In the genomic region with DNA sequence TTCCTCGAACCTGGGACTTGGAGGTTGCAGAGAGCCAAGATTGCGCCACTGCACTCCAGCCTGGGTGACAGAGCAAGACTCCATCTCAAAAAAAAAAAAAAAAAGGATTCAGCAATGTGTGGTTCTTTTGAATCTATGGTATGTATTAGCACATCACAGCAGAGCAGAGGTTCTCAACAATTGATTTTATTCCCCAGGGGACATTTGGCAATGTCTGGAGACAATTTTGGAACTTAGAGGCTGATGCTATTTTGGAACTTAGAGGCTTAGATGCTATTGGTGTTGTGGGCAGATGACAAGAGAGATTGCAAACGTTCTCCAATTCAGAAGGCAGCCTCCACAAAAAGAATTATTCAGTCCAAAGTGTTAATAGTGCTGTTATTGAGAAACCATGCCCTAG, we compare ENCODE assay signal across 19 cellular contexts.
DNase-seq lines count a peak whose midpoint lies in the region; ATAC-seq and TF ChIP-seq lines count a peak whose summit lies in the region.
"Had no signal": no experiment of that assay in that cellular context is flagged by ENCODE, and none has a peak within 500 bp of the region (broad histone marks: within the 10 kb centered on the region; RNA-seq: fewer than 3 reads in every experiment).

No MANE protein-coding gene starts in this region.

- H3K9ac ChIP-seq in KMS-11 (peak overlapping the region; percentile 48; the same call in 1 of the 2 replicates), adipocyte (ENCODE audit: low read length) (no peak overlapping the region)
- H3K9ac ChIP-seq: BLaER1 had no signal

- no peak overlapping the region for H2AFZ ChIP-seq in KMS-11 (ENCODE audit: low read depth)
- H2AFZ ChIP-seq: GM23338 had no signal

- H3K36me3 ChIP-seq in KMS-11 (ENCODE audit: insufficient read depth) (no peaks in the 10 kb centered on the region), adipocyte (ENCODE audit: control insufficient read depth, insufficient read depth, low read length, severe bottlenecking) (no peaks in the 10 kb centered on the region)
- H3K36me3 ChIP-seq: BLaER1, HAP-1 had no signal

- H3K4me3 ChIP-seq in KMS-11 (IDR thresholded peaks at IDR 0.05; ENCODE audit: insufficient read depth, low read depth, low read length) (no peak overlapping the region), adipocyte (ENCODE audit: low read length) (no peak overlapping the region), fibroblast of mammary gland (ENCODE audit: control insufficient read depth, low read depth, low read length) (no peak overlapping the region)
- H3K4me3 ChIP-seq: BLaER1, GM12878, GM23338, HAP-1 had no signal

- H3K27ac ChIP-seq in KMS-11 = peak overlapping the region; percentile 92; the same call in 1 of the 2 replicates
- H3K27ac ChIP-seq: BLaER1, C4-2B had no signal

- H3K4me1 ChIP-seq in KMS-11 (ENCODE audit: low read depth, poor library complexity, severe bottlenecking) (peaks cover 38% of the 10 kb centered on the region), adipocyte (ENCODE audit: control insufficient read depth, insufficient read depth, low read length) (peaks cover 3% of the 10 kb centered on the region)
- H3K4me1 ChIP-seq: BLaER1, Caco-2 had no signal

- H3K4me2 ChIP-seq in KMS-11 = peak overlapping the region; percentile 19; the same call in 1 of the 2 replicates
- H3K4me2 ChIP-seq: BLaER1, GM23338 had no signal

- H3K79me2 ChIP-seq in KMS-11 (ENCODE audit: insufficient read depth, low read depth) = no peaks in the 10 kb centered on the region

- H3K9me3 ChIP-seq in adipocyte (ENCODE audit: control insufficient read depth, low read length) = peaks cover 26% of the 10 kb centered on the region
- H3K9me3 ChIP-seq: Caco-2 had no signal

- TF ChIP-seq CTCF in KMS-11 (conservative IDR thresholded peaks at IDR 0.05; ENCODE audit: low read depth, low read length) = no peak
- TF ChIP-seq CTCF in fibroblast of mammary gland (conservative IDR thresholded peaks at IDR 0.05; ENCODE audit: control insufficient read depth, insufficient read depth, low read depth, low read length) = no peak

- no peaks in the 10 kb centered on the region for H3K27me3 ChIP-seq in KMS-11 (ENCODE audit: insufficient read depth, low read depth)
- no peaks in the 10 kb centered on the region for H3K27me3 ChIP-seq in adipocyte (replicated peaks; ENCODE audit: control insufficient read depth, insufficient read depth, low read length)
- H3K27me3 ChIP-seq: BLaER1 had no signal

- no peaks in the 10 kb centered on the region for H4K20me1 ChIP-seq in KMS-11 (ENCODE audit: insufficient read depth)
- H4K20me1 ChIP-seq: BLaER1 had no signal

- DNase-seq in adipocyte (ENCODE audit: low read depth) (peak; percentile 13), fibroblast of mammary gland (ENCODE audit: low read depth) (peak; percentile 22)
- DNase-seq: Caco-2; CD4-positive, CD25-positive, alpha-beta regulatory T cell; CD8-positive, alpha-beta T cell; DMS153; DND-41; EL; GDM1; HFFc6 had no signal

- ATAC-seq in HG03139 (IDR thresholded peaks at IDR 0.05; ENCODE audit: unreplicated experiment) = no peak
- ATAC-seq in HG03571 (IDR thresholded peaks at IDR 0.05; ENCODE audit: unreplicated experiment) = no peak
- ATAC-seq in GM18520 (IDR thresholded peaks at IDR 0.05; ENCODE audit: unreplicated experiment) = no peak
- ATAC-seq: CD8-positive, alpha-beta T cell; GM12878; GM23338 had no signal
